Comparison of ENCODE assay signal across 22 cellular contexts in the genomic region with DNA sequence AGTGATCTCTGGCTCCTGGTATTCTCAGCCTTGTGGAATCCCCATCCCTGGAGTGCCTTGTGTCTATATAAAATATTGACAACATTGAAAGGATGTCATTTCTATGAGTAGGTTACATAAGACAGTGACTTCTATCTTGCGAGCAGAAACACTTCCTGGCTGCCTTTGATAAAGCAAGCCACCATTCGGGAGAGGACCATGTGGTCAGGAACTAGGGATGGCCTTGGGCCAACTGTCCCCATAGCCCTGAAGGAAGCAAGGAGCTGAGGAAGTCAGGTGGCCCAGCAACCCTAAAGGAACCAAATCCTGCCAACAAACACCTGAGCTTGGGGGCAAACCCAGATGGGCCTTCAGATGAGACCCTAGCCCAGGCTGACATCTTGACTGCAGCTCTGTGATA.
"Had no signal": no experiment of that assay in that cellular context is flagged by ENCODE, and none has a peak within 500 bp of the region (broad histone marks: within the 10 kb centered on the region; RNA-seq: fewer than 3 reads in every experiment).

No MANE protein-coding gene starts in this region.

- H3K9me3 ChIP-seq: prostate gland, testis had no signal

- ATAC-seq: effector memory CD8-positive, alpha-beta T cell; heart right ventricle; left cardiac atrium; left lung; natural killer cell; right cardiac atrium; stimulated activated memory B cell treated with anti-CD40 and anti-IgM and Interleukin-4, amounts not matched to agents 10 μg/mL and 1 μg/mL and 100 μg/mL, for 72 hours; stimulated activated naive CD8-positive, alpha-beta T cell treated with anti-CD3 and anti-CD28 coated beads, Interleukin-15, Interleukin-2, amounts not matched to agents 100 U/mL and 50 U/mL, for 24 hours had no signal

- H3K36me3 ChIP-seq: esophagus squamous epithelium, heart right ventricle, left lung, prostate gland, sigmoid colon, tibial artery had no signal

- H3K27me3 ChIP-seq: esophagus squamous epithelium, heart right ventricle, left lung, sigmoid colon, testis, tibial artery had no signal

- H3K4me3 ChIP-seq: esophagus squamous epithelium, heart right ventricle, left lung, prostate gland, sigmoid colon, testis, tibial artery had no signal

- H3K27ac ChIP-seq: esophagus squamous epithelium, heart right ventricle, left lung, prostate gland, sigmoid colon, testis, tibial artery had no signal

- H3K4me1 ChIP-seq: esophagus squamous epithelium, left lung, prostate gland, sigmoid colon, testis, tibial artery had no signal

- DNase-seq: cortex of kidney; effector memory CD8-positive, alpha-beta T cell; erythroblast; esophagus squamous epithelium; foreskin melanocyte; glutamatergic neuron; heart right ventricle; hippocampal formation; left cardiac atrium; left lung; natural killer cell; nucleus accumbens; right cardiac atrium; sigmoid colon; stimulated activated CD4-positive, alpha-beta T cell treated with anti-CD3 and anti-CD28 coated beads, Interleukin-2, amount 100 ng/mL, for 24 hours; stimulated activated CD4-positive, alpha-beta T cell treated with anti-CD3 and anti-CD28 coated beads, Interleukin-4, amount 100 ng/mL, for 4 hours; stimulated activated naive CD8-positive, alpha-beta T cell treated with anti-CD3 and anti-CD28 coated beads, Interleukin-15, Interleukin-2, amounts not matched to agents 100 U/mL and 50 U/mL, for 24 hours; substantia nigra; testis; tibial artery had no signal
